In genomic region chr11:68315581-68315920, GRCh38 we compare ENCODE assay signal across 10 cellular contexts. TPM values are rescaled to one million over a fixed set of nuclear protein-coding genes. Genes with fewer than 3 reads are reported as not detected.
DNase-seq lines count a peak whose midpoint lies in the region; ATAC-seq and TF ChIP-seq lines count a peak whose summit lies in the region.
"Had no signal": no experiment of that assay in that cellular context is flagged by ENCODE, and none has a peak within 500 bp of the region (broad histone marks: within the 10 kb centered on the region; RNA-seq: fewer than 3 reads in every experiment).

No MANE protein-coding gene starts in this region.

- H3K4me3 ChIP-seq in mucosa of rectum (ENCODE audit: low read length in 2 of 2) (peak overlapping the region in 1 of 2 donors; percentile 82), upper lobe of right lung (no peak overlapping the region)

- H3K9me3 ChIP-seq in mucosa of rectum (ENCODE audit: control insufficient read depth in 2 of 2, low read length in 2 of 2) (no peaks in the 10 kb centered on the region), upper lobe of right lung (no peaks in the 10 kb centered on the region)

- H3K27me3 ChIP-seq in mucosa of rectum (ENCODE audit: control insufficient read depth in 2 of 2, insufficient read depth in 2 of 2, low read length in 2 of 2) (no peaks in the 10 kb centered on the region), upper lobe of right lung (no peaks in the 10 kb centered on the region)

- H3K4me1 ChIP-seq in mucosa of rectum (ENCODE audit: control insufficient read depth in 2 of 2, insufficient read depth in 2 of 2, low read length in 2 of 2) (peaks cover 36% of the 10 kb centered on the region in 2 donors), upper lobe of right lung (peaks cover 42% of the 10 kb centered on the region)

- no peaks in the 10 kb centered on the region for H3K9me3 Mint-ChIP-seq in activated naive CD4-positive, alpha-beta T cell treated with anti-CD3 and anti-CD28 coated beads, Interleukin-2, amount 10 ng/mL, durations not matched to agents 7 days and 5 days
- no peaks in the 10 kb centered on the region for H3K9me3 Mint-ChIP-seq in chondrocyte (ENCODE audit: low read depth)

- DNase-seq in activated naive CD4-positive, alpha-beta T cell treated with anti-CD3 and anti-CD28 coated beads, Interleukin-2, amount 10 ng/mL, durations not matched to agents 7 days and 5 days, result no peak
- DNase-seq in activated naive CD4-positive, alpha-beta T cell treated with Interleukin-2 at 50 U/mL for 16 hours, result no peak
- DNase-seq in chondrocyte (ENCODE audit: low spot score) (no peak), upper lobe of right lung (no peak), MV-4-11 (lab: John Stamatoyannopoulos, UW) (no peak), caudate nucleus (lab: John Stamatoyannopoulos, UW) (no peak), NCI-H2196 treated with DMSO at 0.1 percent for 48 hours (lab: John Stamatoyannopoulos, UW; ENCODE audit: unreplicated experiment) (no peak)
- DNase-seq: activated naive CD4-positive, alpha-beta T cell; NCI-H1417 had no signal

- H3K27ac ChIP-seq in mucosa of rectum (ENCODE audit: low read depth in 2 of 2, low read length in 2 of 2) (peak overlapping the region; percentile 74 to 78), upper lobe of right lung (peak overlapping the region; percentile 65), caudate nucleus (ENCODE audit: low read depth, low read length) (no peak overlapping the region)

- no peak overlapping the region for H3K27ac Mint-ChIP-seq in activated naive CD4-positive, alpha-beta T cell treated with anti-CD3 and anti-CD28 coated beads, Interleukin-2, amount 10 ng/mL, durations not matched to agents 7 days and 5 days
- peak overlapping the region; percentile 89 for H3K27ac Mint-ChIP-seq in chondrocyte (ENCODE audit: unreplicated experiment)

- peaks cover 40% of the 10 kb centered on the region for H3K27me3 Mint-ChIP-seq in activated naive CD4-positive, alpha-beta T cell treated with anti-CD3 and anti-CD28 coated beads, Interleukin-2, amount 10 ng/mL, durations not matched to agents 7 days and 5 days
- H3K27me3 Mint-ChIP-seq in chondrocyte (ENCODE audit: low read depth), result no peaks in the 10 kb centered on the region

- peak overlapping the region; percentile 47 to 70 for H3K9ac ChIP-seq in mucosa of rectum (ENCODE audit: low read depth in 1 of 2, low read length in 2 of 2)

- H3K4me1 Mint-ChIP-seq in activated naive CD4-positive, alpha-beta T cell treated with anti-CD3 and anti-CD28 coated beads, Interleukin-2, amount 10 ng/mL, durations not matched to agents 7 days and 5 days, result peaks cover 48% of the 10 kb centered on the region
- H3K4me1 Mint-ChIP-seq in chondrocyte (ENCODE audit: low read depth), result peaks cover 44% of the 10 kb centered on the region

- peaks cover 7% of the 10 kb centered on the region for H3K36me3 Mint-ChIP-seq in activated naive CD4-positive, alpha-beta T cell treated with anti-CD3 and anti-CD28 coated beads, Interleukin-2, amount 10 ng/mL, durations not matched to agents 7 days and 5 days
- no peaks in the 10 kb centered on the region for H3K36me3 Mint-ChIP-seq in chondrocyte (ENCODE audit: low read depth)

- CTCF ChIA-PET in activated naive CD4-positive, alpha-beta T cell treated with anti-CD3 and anti-CD28 coated beads, Interleukin-2, amount 10 ng/mL, durations not matched to agents 7 days and 5 days (lab: Charles Lee), result interaction anchor here (0.7 kb wide), 1 partner anchor 12 kb away, joined by 4 read pairs; no protein-coding TSS in a partner anchor

- H3K36me3 ChIP-seq in mucosa of rectum (ENCODE audit: control insufficient read depth in 2 of 2, insufficient read depth in 2 of 2, low read length in 2 of 2), result no peaks in the 10 kb centered on the region
- no peaks in the 10 kb centered on the region for H3K36me3 ChIP-seq in upper lobe of right lung

- TF ChIP-seq CTCF in chondrocyte (IDR thresholded peaks at IDR 0.05) (no peak), upper lobe of right lung (IDR thresholded peaks at IDR 0.05) (no peak)

- intact Hi-C loops in upper lobe of right lung (cut with DNase I), result loop anchor here (10.0 kb wide), 1 partner anchor 69 kb away; no protein-coding TSS in a partner anchor

- H3K4me3 Mint-ChIP-seq in activated naive CD4-positive, alpha-beta T cell treated with anti-CD3 and anti-CD28 coated beads, Interleukin-2, amount 10 ng/mL, durations not matched to agents 7 days and 5 days, result peak overlapping the region; percentile 91
- no peak overlapping the region for H3K4me3 Mint-ChIP-seq in chondrocyte (ENCODE audit: unreplicated experiment)

- no peak for ATAC-seq in upper lobe of right lung

RNA-seq across cellular contexts. Expression of gene LRP5, which starts 3.2 kb away (rescaled TPM):
- total RNA-seq in chondrocyte (38.7 to 61.0 TPM (median 47.2 TPM) in 3 replicates), upper lobe of right lung (101 TPM)

RNA-seq across cellular contexts. Expression of gene C11orf24, which starts 43.8 kb away (rescaled TPM):
- total RNA-seq in chondrocyte, result 104 to 110 TPM (median 107 TPM) in 3 replicates
- 26.7 TPM for total RNA-seq in upper lobe of right lung
